In the genomic region with DNA sequence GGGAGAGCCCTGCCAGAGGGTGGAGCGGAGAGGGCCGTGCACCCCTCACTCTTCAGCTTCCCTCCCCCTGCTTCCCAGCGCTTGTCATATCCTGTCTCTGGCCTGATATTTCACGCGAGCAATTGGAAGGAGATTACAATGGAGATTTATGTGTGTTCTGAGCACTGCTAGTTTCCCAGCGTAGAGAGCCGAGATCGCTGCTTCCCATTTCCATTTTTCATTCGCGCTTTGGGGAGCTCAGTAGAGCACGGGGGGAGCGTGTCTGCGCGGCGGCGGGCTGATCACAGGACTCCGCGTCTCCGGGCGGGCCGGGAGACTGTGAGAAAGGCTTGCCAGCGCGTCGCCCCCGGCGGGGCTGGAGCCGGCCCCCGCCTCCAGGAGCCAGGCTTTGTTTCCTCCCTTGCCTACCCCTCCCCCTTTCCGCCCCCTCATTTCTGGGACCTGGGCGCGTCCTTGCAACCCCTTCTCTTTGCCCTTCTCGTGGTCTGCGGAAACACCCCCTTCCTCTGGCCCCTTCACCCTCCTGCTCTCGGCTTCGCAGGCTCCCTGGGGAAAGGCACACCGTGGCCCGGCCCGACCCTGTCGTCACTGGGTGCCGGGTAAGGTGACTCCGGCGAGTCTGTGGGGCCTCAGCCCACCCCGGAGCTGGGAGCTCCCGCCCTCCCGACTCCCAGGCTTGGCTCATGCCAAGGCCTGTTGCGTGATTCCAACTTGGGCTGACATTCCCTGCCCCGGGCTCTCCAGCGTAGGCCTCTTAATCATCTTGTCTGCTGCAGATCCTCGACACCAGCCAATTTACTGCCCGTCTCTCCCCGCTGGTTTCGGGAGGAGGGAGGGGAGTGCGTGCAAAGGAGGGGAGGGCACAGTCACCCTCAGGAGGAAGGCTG, we compare ENCODE assay signal across 7 cellular contexts. TPM values are rescaled to one million over a fixed set of nuclear protein-coding genes. Genes with fewer than 3 reads are reported as not detected.
DNase-seq lines count a peak whose midpoint lies in the region; ATAC-seq and TF ChIP-seq lines count a peak whose summit lies in the region.

No MANE protein-coding gene starts in this region.

- H3K27ac ChIP-seq in DND-41 (ENCODE audit: low read length): no peak overlapping the region
- H3K27ac ChIP-seq in right atrium auricular region: no peak overlapping the region

- DNase-seq in DND-41: peak; percentile 39
- no peak for DNase-seq in activated T-cell treated with anti-CD3 and anti-CD28 coated beads, Interleukin-2, amount 50 U/mL, for 4 hours
- no peak for DNase-seq in right atrium auricular region (ENCODE audit: low spot score)
- DNase-seq in stimulated activated naive B cell treated with anti-CD40 and anti-IgM and Interleukin-4, amounts not matched to agents 10 μg/mL and 1 μg/mL and 100 μg/mL, for 72 hours: no peak
- DNase-seq in Ammon's horn (ENCODE audit: low spot score): no peak
- no peak for DNase-seq in inferior parietal cortex (ENCODE audit: extremely low spot score)

- H3K36me3 ChIP-seq in DND-41 (ENCODE audit: insufficient read depth, low read length) (no peaks in the 10 kb centered on the region), right atrium auricular region (no peaks in the 10 kb centered on the region)

- peak overlapping the region; percentile 76 to 94 (median 84) for H3K27ac Mint-ChIP-seq in IgD-negative memory B cell
- H3K27ac Mint-ChIP-seq in stimulated activated naive B cell treated with anti-CD40 and anti-IgM and Interleukin-4, amounts not matched to agents 10 μg/mL and 1 μg/mL and 100 μg/mL, for 72 hours: peak overlapping the region; percentile 92

- ATAC-seq in DND-41 (ENCODE audit: insufficient read depth, low read depth): peak; percentile 55
- no peak for ATAC-seq in activated T-cell treated with anti-CD3 and anti-CD28 coated beads, Interleukin-2, amount 50 U/mL, for 4 hours
- no peak for ATAC-seq in stimulated activated naive B cell treated with anti-CD40 and anti-IgM and Interleukin-4, amounts not matched to agents 10 μg/mL and 1 μg/mL and 100 μg/mL, for 72 hours (replicated peaks)

- H3K27me3 ChIP-seq in DND-41 (ENCODE audit: insufficient read depth, low read length, poor library complexity) (peaks cover 51% of the 10 kb centered on the region), right atrium auricular region (peaks cover 87 to 99% of the 10 kb centered on the region in 2 donors)

- H3K4me1 Mint-ChIP-seq in IgD-negative memory B cell: peaks cover 14 to 27% (median 25%) of the 10 kb centered on the region in 3 donors
- peaks cover 45% of the 10 kb centered on the region for H3K4me1 Mint-ChIP-seq in activated T-cell treated with anti-CD3 and anti-CD28 coated beads, Interleukin-2, amount 50 U/mL, for 4 hours (ENCODE audit: low read depth)
- H3K4me1 Mint-ChIP-seq in stimulated activated naive B cell treated with anti-CD40 and anti-IgM and Interleukin-4, amounts not matched to agents 10 μg/mL and 1 μg/mL and 100 μg/mL, for 72 hours: peaks cover 31 to 61% of the 10 kb centered on the region in 2 donors

- H3K9me3 ChIP-seq in DND-41 (ENCODE audit: insufficient read depth, low read length, severe bottlenecking) (no peaks in the 10 kb centered on the region), right atrium auricular region (no peaks in the 10 kb centered on the region)

- H3K4me2 ChIP-seq in DND-41 (ENCODE audit: insufficient read depth, low read length): peak overlapping the region; percentile 82

- H3K9me3 Mint-ChIP-seq in IgD-negative memory B cell: peaks cover 2 to 12% (median 4%) of the 10 kb centered on the region in 3 donors
- no peaks in the 10 kb centered on the region for H3K9me3 Mint-ChIP-seq in activated T-cell treated with anti-CD3 and anti-CD28 coated beads, Interleukin-2, amount 50 U/mL, for 4 hours
- peaks cover 0 to 4% of the 10 kb centered on the region in 2 donors for H3K9me3 Mint-ChIP-seq in stimulated activated naive B cell treated with anti-CD40 and anti-IgM and Interleukin-4, amounts not matched to agents 10 μg/mL and 1 μg/mL and 100 μg/mL, for 72 hours

- H3K4me1 ChIP-seq in DND-41 (ENCODE audit: insufficient read depth, low read length) (peaks cover 31% of the 10 kb centered on the region), right atrium auricular region (peaks cover 0 to 76% of the 10 kb centered on the region in 2 donors)

- H3K4me3 ChIP-seq in DND-41 (ENCODE audit: low read depth in 1 of 2, low read length in 2 of 2) (peak overlapping the region; percentile 17 to 52; a peak in 3 of 4 replicates), right atrium auricular region (peak overlapping the region; percentile 10 to 35)

- peaks cover 67% of the 10 kb centered on the region for H3K27me3 Mint-ChIP-seq in IgD-negative memory B cell
- H3K27me3 Mint-ChIP-seq in activated T-cell treated with anti-CD3 and anti-CD28 coated beads, Interleukin-2, amount 50 U/mL, for 4 hours (ENCODE audit: low read depth): peaks cover 75% of the 10 kb centered on the region
- H3K27me3 Mint-ChIP-seq in stimulated activated naive B cell treated with anti-CD40 and anti-IgM and Interleukin-4, amounts not matched to agents 10 μg/mL and 1 μg/mL and 100 μg/mL, for 72 hours: peaks cover 57 to 84% of the 10 kb centered on the region in 2 donors

- no peaks in the 10 kb centered on the region for H3K36me3 Mint-ChIP-seq in IgD-negative memory B cell
- H3K36me3 Mint-ChIP-seq in activated T-cell treated with anti-CD3 and anti-CD28 coated beads, Interleukin-2, amount 50 U/mL, for 4 hours (ENCODE audit: insufficient read depth): no peaks in the 10 kb centered on the region
- peaks cover 0 to 13% of the 10 kb centered on the region in 2 donors for H3K36me3 Mint-ChIP-seq in stimulated activated naive B cell treated with anti-CD40 and anti-IgM and Interleukin-4, amounts not matched to agents 10 μg/mL and 1 μg/mL and 100 μg/mL, for 72 hours

- peak overlapping the region; percentile 25 to 81 (median 72) for H3K4me3 Mint-ChIP-seq in IgD-negative memory B cell
- H3K4me3 Mint-ChIP-seq in activated T-cell treated with anti-CD3 and anti-CD28 coated beads, Interleukin-2, amount 50 U/mL, for 4 hours: peak overlapping the region; percentile 31
- H3K4me3 Mint-ChIP-seq in stimulated activated naive B cell treated with anti-CD40 and anti-IgM and Interleukin-4, amounts not matched to agents 10 μg/mL and 1 μg/mL and 100 μg/mL, for 72 hours: peak overlapping the region; percentile 76 to 77

- peak overlapping the region; percentile 67 for H2AFZ ChIP-seq in DND-41 (ENCODE audit: low read depth, low read length)

- H3K9ac ChIP-seq in DND-41 (ENCODE audit: low read depth, low read length): peak overlapping the region; percentile 46

- no peaks in the 10 kb centered on the region for H3K79me2 ChIP-seq in DND-41 (ENCODE audit: insufficient read depth, low read length)

- no peak for TF ChIP-seq CTCF in DND-41 (IDR thresholded peaks at IDR 0.05; ENCODE audit: borderline replicate concordance, extremely low read depth, low read length, poor library complexity, severe bottlenecking)
- TF ChIP-seq CTCF in right atrium auricular region (IDR thresholded peaks at IDR 0.05): no peak

- H4K20me1 ChIP-seq in DND-41 (ENCODE audit: insufficient read depth, low read length): peaks cover 9% of the 10 kb centered on the region; the same call in 1 of the 2 replicates

RNA-seq across cellular contexts. Expression of a gene that starts 5.8 kb away (rescaled TPM):
- polyA plus RNA-seq in IgD-negative memory B cell: not detected
- not detected for total RNA-seq in activated T-cell treated with anti-CD3 and anti-CD28 coated beads, Interleukin-2, amount 50 U/mL, for 4 hours
- total RNA-seq in right atrium auricular region: not detected

RNA-seq across cellular contexts. Expression of a gene that starts 11.6 kb away (rescaled TPM):
- not detected for polyA plus RNA-seq in IgD-negative memory B cell
- total RNA-seq in activated T-cell treated with anti-CD3 and anti-CD28 coated beads, Interleukin-2, amount 50 U/mL, for 4 hours: not detected
- total RNA-seq in right atrium auricular region: not detected
